Comparison of ENCODE assay signal across 16 cellular contexts in the genomic region with DNA sequence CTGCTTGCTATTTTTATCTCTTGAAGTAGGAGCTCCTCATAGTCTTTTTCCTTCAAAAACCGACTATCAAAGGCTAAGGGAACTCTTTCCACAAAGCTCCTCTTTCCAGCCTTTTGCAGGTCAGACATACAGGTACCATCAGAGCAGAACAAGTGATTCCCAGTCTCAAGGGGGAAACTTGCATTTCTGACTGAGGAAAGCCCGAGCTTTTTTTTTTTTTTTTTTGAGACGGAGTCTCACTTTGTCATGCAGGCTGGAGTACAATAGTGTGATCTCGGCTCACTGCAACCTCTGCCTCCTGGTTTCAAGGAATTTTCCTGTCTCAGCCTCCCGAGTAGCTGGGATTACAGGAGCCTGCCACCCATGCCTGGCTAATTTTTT. TPM values are rescaled to one million over a fixed set of nuclear protein-coding genes. Genes with fewer than 3 reads are reported as not detected.
DNase-seq lines count a peak whose midpoint lies in the region; ATAC-seq, FAIRE-seq and TF ChIP-seq lines count a peak whose summit lies in the region.
"Had no signal": no experiment of that assay in that cellular context is flagged by ENCODE, and none has a peak within 500 bp of the region (broad histone marks: within the 10 kb centered on the region; RNA-seq: fewer than 3 reads in every experiment).

No MANE protein-coding gene starts in this region.

- no peaks in the 10 kb centered on the region; the same call in 1 of the 2 replicates for H3K9me3 ChIP-seq in PC-9 (ENCODE audit: insufficient read depth, low read depth)
- no peaks in the 10 kb centered on the region for H3K9me3 ChIP-seq in skeletal muscle satellite cell (replicated peaks; ENCODE audit: low read length)
- H3K9me3 ChIP-seq: lower lobe of right lung, MG63 had no signal

- peak; percentile 15 for ATAC-seq in activated CD8-positive, alpha-beta T cell treated with anti-CD3 and anti-CD28 coated beads for 36 hours
- no peak for ATAC-seq in activated CD8-positive, alpha-beta T cell treated with anti-CD3 and anti-CD28 coated beads, Interleukin-2, amount 10 ng/mL, durations not matched to agents 7 days and 5 days
- no peak for ATAC-seq in HG02678 (IDR thresholded peaks at IDR 0.05; ENCODE audit: unreplicated experiment)
- ATAC-seq: Right ventricle myocardium inferior had no signal

- H3K27me3 ChIP-seq in PC-9 (ENCODE audit: insufficient read depth, low read depth) (no peaks in the 10 kb centered on the region), skeletal muscle satellite cell (ENCODE audit: control insufficient read depth, insufficient read depth, low read length) (no peaks in the 10 kb centered on the region)
- H3K27me3 ChIP-seq: MG63 had no signal

- no peak overlapping the region for H2AFZ ChIP-seq in PC-9

- intact Hi-C loops in activated CD8-positive, alpha-beta T cell treated with anti-CD3 and anti-CD28 coated beads for 36 hours (cut with micrococcal nuclease): loop anchor here (2.0 kb wide), 1 partner anchor 14 kb away; no protein-coding TSS in a partner anchor
- intact Hi-C loops in PC-9 (cut with micrococcal nuclease; ENCODE audit: unreplicated experiment): no loop called here
- intact Hi-C loops in dendritic cell treated with granulocyte-macrophage colony-stimulating factor and Interleukin-4, amounts not matched to agents 40 ng/mL and 50 ng/mL, for 4 days (cut with micrococcal nuclease): no loop called here

- H3K36me3 Mint-ChIP-seq in activated CD8-positive, alpha-beta T cell treated with anti-CD3 and anti-CD28 coated beads for 36 hours (ENCODE audit: low read depth): peaks cover 4% of the 10 kb centered on the region
- no peaks in the 10 kb centered on the region for H3K36me3 Mint-ChIP-seq in activated CD8-positive, alpha-beta T cell treated with anti-CD3 and anti-CD28 coated beads, Interleukin-2, amount 10 ng/mL, durations not matched to agents 7 days and 5 days (ENCODE audit: low read depth)
- peaks cover 42% of the 10 kb centered on the region for H3K36me3 Mint-ChIP-seq in dendritic cell treated with granulocyte-macrophage colony-stimulating factor and Interleukin-4, amounts not matched to agents 40 ng/mL and 50 ng/mL, for 4 days (ENCODE audit: low read depth)

- POLR2A ChIA-PET in activated CD8-positive, alpha-beta T cell treated with anti-CD3 and anti-CD28 coated beads for 36 hours (lab: Charles Lee): interaction anchor here (0.6 to 1.4 kb wide), 7 partner anchors 12 to 187 kb away, joined by 3 to 4 read pairs (median 3); no protein-coding TSS in a partner anchor
- POLR2A ChIA-PET in activated CD8-positive, alpha-beta T cell treated with anti-CD3 and anti-CD28 coated beads, Interleukin-2, amount 10 ng/mL, durations not matched to agents 7 days and 5 days (lab: Charles Lee): no interaction called here
- POLR2A ChIA-PET in PC-9 (lab: Charles Lee; ENCODE audit: unreplicated experiment): interaction anchor here (0.5 kb wide), 1 partner anchor 231 kb away, joined by 10 read pairs; no protein-coding TSS in a partner anchor

- CTCF ChIA-PET in activated CD8-positive, alpha-beta T cell treated with anti-CD3 and anti-CD28 coated beads for 36 hours (lab: Charles Lee): interaction anchor here (1.1 to 1.9 kb wide), 3 partner anchors 34 to 65 kb away, joined by 3 to 4 read pairs (median 3); no protein-coding TSS in a partner anchor
- CTCF ChIA-PET in activated CD8-positive, alpha-beta T cell treated with anti-CD3 and anti-CD28 coated beads, Interleukin-2, amount 10 ng/mL, durations not matched to agents 7 days and 5 days (lab: Charles Lee): interaction anchor here (0.6 to 1.8 kb wide), 4 partner anchors 11 to 197 kb away, joined by 3 to 6 read pairs (median 4); no protein-coding TSS in a partner anchor
- CTCF ChIA-PET in PC-9 (lab: Charles Lee): no interaction called here

- no peaks in the 10 kb centered on the region for H3F3A ChIP-seq in PC-9 (ENCODE audit: insufficient read depth, low read depth)

- no peaks in the 10 kb centered on the region for H3K79me2 ChIP-seq in PC-9 (ENCODE audit: low read depth)

- peaks cover 16% of the 10 kb centered on the region for H3K4me1 Mint-ChIP-seq in activated CD8-positive, alpha-beta T cell treated with anti-CD3 and anti-CD28 coated beads for 36 hours (ENCODE audit: low read depth)
- H3K4me1 Mint-ChIP-seq in activated CD8-positive, alpha-beta T cell treated with anti-CD3 and anti-CD28 coated beads, Interleukin-2, amount 10 ng/mL, durations not matched to agents 7 days and 5 days (ENCODE audit: low read depth): peaks cover 8% of the 10 kb centered on the region
- peaks cover 48% of the 10 kb centered on the region for H3K4me1 Mint-ChIP-seq in dendritic cell treated with granulocyte-macrophage colony-stimulating factor and Interleukin-4, amounts not matched to agents 40 ng/mL and 50 ng/mL, for 4 days (ENCODE audit: low read depth)

- H3K27me3 Mint-ChIP-seq in activated CD8-positive, alpha-beta T cell treated with anti-CD3 and anti-CD28 coated beads for 36 hours: no peaks in the 10 kb centered on the region
- H3K27me3 Mint-ChIP-seq in activated CD8-positive, alpha-beta T cell treated with anti-CD3 and anti-CD28 coated beads, Interleukin-2, amount 10 ng/mL, durations not matched to agents 7 days and 5 days (ENCODE audit: low read depth): no peaks in the 10 kb centered on the region
- H3K27me3 Mint-ChIP-seq in dendritic cell treated with granulocyte-macrophage colony-stimulating factor and Interleukin-4, amounts not matched to agents 40 ng/mL and 50 ng/mL, for 4 days: no peaks in the 10 kb centered on the region

- no peaks in the 10 kb centered on the region for H3K9me2 ChIP-seq in PC-9 (ENCODE audit: insufficient read depth)

- BruUV-seq in PC-9 (replicated peaks; lab: Mats Ljungman, UMichigan): no TSS peak

- H3K36me3 ChIP-seq in PC-9 (ENCODE audit: low read depth) (no peaks in the 10 kb centered on the region), skeletal muscle satellite cell (ENCODE audit: insufficient read depth, low read length) (no peaks in the 10 kb centered on the region)
- H3K36me3 ChIP-seq: lower lobe of right lung, MG63 had no signal

- DNase-seq in activated CD8-positive, alpha-beta T cell treated with anti-CD3 and anti-CD28 coated beads for 36 hours: no peak
- DNase-seq in activated CD8-positive, alpha-beta T cell treated with anti-CD3 and anti-CD28 coated beads, Interleukin-2, amount 10 ng/mL, durations not matched to agents 7 days and 5 days: no peak
- DNase-seq in PC-9 (no peak), anterior cingulate cortex (lab: John Stamatoyannopoulos, UW) (no peak), GM19239 (ENCODE audit: insufficient read length, low spot score) (no peak)
- DNase-seq: amygdala, lower lobe of right lung, NCI-H2081, nucleus accumbens had no signal

- H3K4me3 ChIP-seq in PC-9 (no peak overlapping the region), skeletal muscle satellite cell (ENCODE audit: low read length) (peak overlapping the region; percentile 46)
- H3K4me3 ChIP-seq: lower lobe of right lung, MG63 had no signal

- H3K9ac ChIP-seq in skeletal muscle satellite cell (ENCODE audit: low read depth, low read length): peak overlapping the region; percentile 68

- H3K4me1 ChIP-seq in PC-9 (replicated peaks; ENCODE audit: insufficient read depth) (no peaks in the 10 kb centered on the region; the same call in 1 of the 2 replicates), skeletal muscle satellite cell (ENCODE audit: control insufficient read depth, insufficient read depth, low read length) (peaks cover 27% of the 10 kb centered on the region)
- H3K4me1 ChIP-seq: lower lobe of right lung had no signal

- H3K4me2 ChIP-seq in PC-9 (peak overlapping the region; percentile 39), skeletal muscle satellite cell (ENCODE audit: low read length) (peak overlapping the region; percentile 73)

- peaks cover 7% of the 10 kb centered on the region for H3K9me3 Mint-ChIP-seq in activated CD8-positive, alpha-beta T cell treated with anti-CD3 and anti-CD28 coated beads for 36 hours
- H3K9me3 Mint-ChIP-seq in activated CD8-positive, alpha-beta T cell treated with anti-CD3 and anti-CD28 coated beads, Interleukin-2, amount 10 ng/mL, durations not matched to agents 7 days and 5 days (ENCODE audit: insufficient read depth): no peaks in the 10 kb centered on the region
- H3K9me3 Mint-ChIP-seq in dendritic cell treated with granulocyte-macrophage colony-stimulating factor and Interleukin-4, amounts not matched to agents 40 ng/mL and 50 ng/mL, for 4 days: peaks cover 8% of the 10 kb centered on the region

- no peak overlapping the region for H3K4me3 Mint-ChIP-seq in activated CD8-positive, alpha-beta T cell treated with anti-CD3 and anti-CD28 coated beads for 36 hours
- no peak overlapping the region for H3K4me3 Mint-ChIP-seq in activated CD8-positive, alpha-beta T cell treated with anti-CD3 and anti-CD28 coated beads, Interleukin-2, amount 10 ng/mL, durations not matched to agents 7 days and 5 days
- H3K4me3 Mint-ChIP-seq in dendritic cell treated with granulocyte-macrophage colony-stimulating factor and Interleukin-4, amounts not matched to agents 40 ng/mL and 50 ng/mL, for 4 days: no peak overlapping the region

- H4K20me1 ChIP-seq in PC-9 (ENCODE audit: insufficient read depth): no peaks in the 10 kb centered on the region

- no peak overlapping the region for H3K27ac Mint-ChIP-seq in activated CD8-positive, alpha-beta T cell treated with anti-CD3 and anti-CD28 coated beads for 36 hours
- H3K27ac Mint-ChIP-seq in activated CD8-positive, alpha-beta T cell treated with anti-CD3 and anti-CD28 coated beads, Interleukin-2, amount 10 ng/mL, durations not matched to agents 7 days and 5 days: no peak overlapping the region
- H3K27ac Mint-ChIP-seq in dendritic cell treated with granulocyte-macrophage colony-stimulating factor and Interleukin-4, amounts not matched to agents 40 ng/mL and 50 ng/mL, for 4 days: peak overlapping the region; percentile 87

- H3K27ac ChIP-seq in PC-9: no peak overlapping the region

- no peak for TF ChIP-seq CTCF in activated CD8-positive, alpha-beta T cell treated with anti-CD3 and anti-CD28 coated beads for 36 hours (IDR thresholded peaks at IDR 0.05)
- no peak for TF ChIP-seq CTCF in PC-9 (conservative IDR thresholded peaks at IDR 0.05)

- FAIRE-seq in GM19239 (lab: Jason Lieb, UNC): no peak
- FAIRE-seq: TTC549 had no signal

RNA-seq across cellular contexts. Expression of a gene that starts 32.0 kb away (rescaled TPM):
- total RNA-seq in activated CD8-positive, alpha-beta T cell treated with anti-CD3 and anti-CD28 coated beads for 36 hours: under 1 TPM; 0.36 to 0.74 TPM
- under 1 TPM in 1 of 2 experiments, not detected in 1; 0.21 TPM for total RNA-seq in activated CD8-positive, alpha-beta T cell treated with anti-CD3 and anti-CD28 coated beads, Interleukin-2, amount 10 ng/mL, durations not matched to agents 7 days and 5 days
- 0.37 TPM in 1 of 2 replicates, not detected in the other for total RNA-seq in PC-9 (2021)
- 2.0 and 3.3 TPM in 2 replicates for total RNA-seq in skeletal muscle satellite cell (2012; rRNA removed)
- total RNA-seq: HT-29 had no signal
